11 cellular contexts compared by ENCODE assay signal in the genomic region with DNA sequence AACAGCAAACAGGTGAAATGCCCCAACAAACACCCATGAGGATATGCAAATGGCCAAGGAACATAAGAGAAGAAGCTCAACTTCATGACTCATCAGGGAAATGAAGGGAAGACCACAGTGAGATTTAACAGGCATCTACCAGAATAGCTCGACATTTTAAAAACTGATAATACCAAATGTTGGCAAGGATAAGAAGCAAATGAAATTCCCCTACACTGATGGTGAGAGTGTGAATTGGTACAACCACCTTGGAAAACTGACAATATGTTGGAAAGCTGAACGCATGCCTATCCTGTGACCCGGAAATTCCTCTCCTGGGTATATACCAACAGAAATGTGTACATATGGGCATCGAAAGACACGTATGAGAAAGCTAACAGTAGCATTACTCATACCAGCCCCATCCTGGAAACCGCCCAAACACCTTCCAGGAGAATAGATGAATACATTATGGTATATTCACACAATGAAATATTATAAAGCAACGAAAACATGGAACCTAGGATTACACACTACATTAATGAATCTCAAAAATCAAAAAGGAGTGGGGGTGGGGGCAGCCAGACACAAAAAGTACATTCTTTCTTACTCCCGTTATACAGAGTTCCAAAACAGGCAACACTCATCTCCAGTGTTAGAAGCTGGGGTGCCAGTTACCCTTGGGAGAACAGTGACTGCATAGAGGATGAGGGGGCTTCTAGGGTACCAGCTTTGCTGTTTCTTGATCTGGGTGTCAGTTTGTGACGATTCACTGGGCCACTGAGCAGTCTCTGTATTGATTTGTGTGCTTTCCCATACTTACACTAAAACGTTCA. TPM values are rescaled to one million over a fixed set of nuclear protein-coding genes. Genes with fewer than 3 reads are reported as not detected.
DNase-seq lines count a peak whose midpoint lies in the region; ATAC-seq and TF ChIP-seq lines count a peak whose summit lies in the region.
"Had no signal": no experiment of that assay in that cellular context is flagged by ENCODE, and none has a peak within 500 bp of the region (broad histone marks: within the 10 kb centered on the region; RNA-seq: fewer than 3 reads in every experiment).

No MANE protein-coding gene starts in this region.

- no peaks in the 10 kb centered on the region for H3K9me3 ChIP-seq in esophagus muscularis mucosa

- no peak overlapping the region for H3K4me3 ChIP-seq in esophagus muscularis mucosa
- H3K4me3 ChIP-seq: dorsolateral prefrontal cortex had no signal

- ATAC-seq in GM18505 (IDR thresholded peaks at IDR 0.05; ENCODE audit: unreplicated experiment) (peak; percentile 55), GM21390 (IDR thresholded peaks at IDR 0.05; ENCODE audit: unreplicated experiment) (peak; percentile 74), HG03460 (IDR thresholded peaks at IDR 0.05; ENCODE audit: unreplicated experiment) (peak; percentile 54)

- peak overlapping the region in 3 of 4 donors; percentile 62 to 71 (median 63) for H3K27ac ChIP-seq in esophagus muscularis mucosa (replicated peaks in 1 of 4)

- H3K4me1 ChIP-seq in esophagus muscularis mucosa = peaks cover 18 to 76% (median 57%) of the 10 kb centered on the region in 4 donors

- TF ChIP-seq CTCF in esophagus muscularis mucosa (IDR thresholded peaks at IDR 0.05) = no peak

- peaks cover 0 to 26% (median 12%) of the 10 kb centered on the region in 4 donors for H3K36me3 ChIP-seq in esophagus muscularis mucosa

- TF ChIP-seq POLR2A in GM18505 (IDR thresholded peaks at IDR 0.05; ENCODE audit: borderline replicate concordance, extremely low read depth, insufficient read depth, insufficient read length) = peak; percentile 13
- TF ChIP-seq POLR2A in esophagus muscularis mucosa (IDR thresholded peaks at IDR 0.05; ENCODE audit: low read depth) = no peak

- no peaks in the 10 kb centered on the region for H3K27me3 ChIP-seq in esophagus muscularis mucosa
- H3K27me3 ChIP-seq: dorsolateral prefrontal cortex had no signal

- TF ChIP-seq EP300 in esophagus muscularis mucosa (IDR thresholded peaks at IDR 0.05) = no peak

- intact Hi-C loops in esophagus muscularis mucosa (cut with DNase I) = no loop called here

- 77% methylated on average over 10 of the region's 10 CpGs for WGBS in esophagus muscularis mucosa

- DNase-seq in esophagus muscularis mucosa (ENCODE audit: extremely low spot score) (no peak), midbrain (lab: John Stamatoyannopoulos, UW) (no peak), AG20443 (ENCODE audit: low spot score) (no peak), NCI-H524 treated with DMSO at 0.1 percent for 48 hours (lab: John Stamatoyannopoulos, UW) (no peak), GM03348 (ENCODE audit: low spot score) (no peak)
- DNase-seq: dorsolateral prefrontal cortex; NCI-H1436; stimulated activated CD4-positive, alpha-beta T cell treated with anti-CD3 and anti-CD28 coated beads, Interleukin-2, amount 100 ng/mL, for 48 hours had no signal

RNA-seq across cellular contexts. Expression of a gene that starts 16.9 kb away (rescaled TPM):
- 100 to 1,000 TPM in 2 of 4 donors, 10 to 100 TPM in 2; 79.7 to 142 (median 104) TPM for total RNA-seq in esophagus muscularis mucosa
